Comparison of ENCODE assay signal across 27 cellular contexts in the genomic region with DNA sequence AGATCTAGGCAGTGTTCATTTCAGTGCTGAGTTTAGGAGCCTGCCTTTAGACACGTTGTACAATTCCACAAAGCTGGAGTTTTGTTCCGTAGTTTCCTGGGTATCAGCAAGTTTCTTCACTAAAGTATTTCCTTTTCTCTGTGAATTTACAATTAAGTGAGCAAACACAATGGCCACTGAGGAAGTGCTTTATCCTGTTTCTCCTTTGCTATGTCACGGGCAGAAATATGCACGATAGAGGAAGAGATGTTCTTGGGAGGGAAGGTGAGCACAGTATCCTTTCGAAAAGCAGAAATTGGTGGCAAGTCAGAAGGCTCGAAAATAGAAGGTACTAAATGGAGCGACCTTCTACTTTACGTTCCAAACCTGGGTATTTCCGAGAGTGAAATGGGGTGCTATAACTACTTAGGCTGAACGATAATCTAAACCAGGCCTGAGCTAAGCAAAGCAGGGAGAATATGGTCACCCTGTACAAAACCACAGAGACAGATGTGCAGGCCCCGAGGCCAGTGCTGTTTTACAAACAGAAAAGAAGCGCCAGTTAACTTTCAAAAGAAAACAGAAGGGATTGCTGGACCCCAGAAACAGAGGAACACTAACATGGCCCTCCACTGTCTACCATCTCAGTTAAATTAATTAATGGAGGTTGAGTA.
DNase-seq lines count a peak whose midpoint lies in the region; ATAC-seq and TF ChIP-seq lines count a peak whose summit lies in the region.
"Had no signal": no experiment of that assay in that cellular context is flagged by ENCODE, and none has a peak within 500 bp of the region (broad histone marks: within the 10 kb centered on the region; RNA-seq: fewer than 3 reads in every experiment).

No MANE protein-coding gene starts in this region.

- DNase-seq in NOMO-1 (lab: John Stamatoyannopoulos, UW; ENCODE audit: unreplicated experiment in 2 of 2) (peak; percentile 37 to 61), NOMO-1 treated with dmso at 0.1 percent for 144 hours (lab: John Stamatoyannopoulos, UW; ENCODE audit: unreplicated experiment) (no peak), Kasumi-1 (lab: John Stamatoyannopoulos, UW) (peak; percentile 39 to 75), endothelial cell (ENCODE audit: low spot score) (peak; percentile 7), posterior cingulate gyrus (no peak)
- no peak for DNase-seq in naive thymus-derived CD4-positive, alpha-beta T cell
- DNase-seq: 8988T; activated CD4-positive, alpha-beta T cell treated with anti-CD3 and anti-CD28 coated beads for 48 hours; activated naive CD4-positive, alpha-beta T cell treated with anti-CD3 and anti-CD28 coated beads, Interleukin-2, amount 50 U/mL, for 16 hours; AML-193; anterior cingulate cortex; DMS79 treated with DMSO at 0.1 percent for 48 hours; GOT3; hypothalamus; NCI-H1694; NCI-H2171 treated with DMSO at 0.1 percent for 48 hours; NCI-H526; OCI-M1; Right ventricle myocardium superior; stimulated activated CD4-positive, alpha-beta T cell treated with anti-CD3 and anti-CD28 coated beads, Interleukin-12 subunit alpha, Interleukin-12 subunit beta, amount 100 ng/mL, for 4 hours; tibial artery had no signal

- no peak overlapping the region for H3K4me3 Mint-ChIP-seq in endothelial cell (ENCODE audit: unreplicated experiment)
- H3K4me3 Mint-ChIP-seq in naive thymus-derived CD4-positive, alpha-beta T cell: no peak overlapping the region
- H3K4me3 Mint-ChIP-seq: dendritic cell treated with granulocyte-macrophage colony-stimulating factor and Interleukin-4, amounts not matched to agents 40 ng/mL and 50 ng/mL, for 4 days; stimulated activated naive CD8-positive, alpha-beta T cell treated with anti-CD3 and anti-CD28 coated beads, Interleukin-15, Interleukin-2, amounts not matched to agents 100 ng/mL and 50 ng/mL, for 24 hours had no signal

- no peak overlapping the region for H3K4me3 ChIP-seq in naive thymus-derived CD4-positive, alpha-beta T cell (ENCODE audit: low read length)
- H3K4me3 ChIP-seq: cardiac muscle cell, lung, tibial artery had no signal

- peak; percentile 47 for ATAC-seq in naive thymus-derived CD4-positive, alpha-beta T cell
- no peak for ATAC-seq in HG02678 (IDR thresholded peaks at IDR 0.05; ENCODE audit: unreplicated experiment)
- no peak for ATAC-seq in HG02588 (IDR thresholded peaks at IDR 0.05; ENCODE audit: unreplicated experiment)

- H3K36me3 Mint-ChIP-seq in endothelial cell (ENCODE audit: low read depth, unreplicated experiment): no peaks in the 10 kb centered on the region
- no peaks in the 10 kb centered on the region for H3K36me3 Mint-ChIP-seq in naive thymus-derived CD4-positive, alpha-beta T cell

- H3K9me3 ChIP-seq in naive thymus-derived CD4-positive, alpha-beta T cell (ENCODE audit: control insufficient read depth in 2 of 3, low read length in 3 of 3): no peaks in the 10 kb centered on the region
- H3K9me3 ChIP-seq: tibial artery had no signal

- no peaks in the 10 kb centered on the region for H3K27me3 Mint-ChIP-seq in endothelial cell (ENCODE audit: unreplicated experiment)
- H3K27me3 Mint-ChIP-seq in naive thymus-derived CD4-positive, alpha-beta T cell: peaks cover 4 to 11% (median 6%) of the 10 kb centered on the region in 5 donors

- H3K9me3 Mint-ChIP-seq in endothelial cell (ENCODE audit: unreplicated experiment): no peaks in the 10 kb centered on the region
- H3K9me3 Mint-ChIP-seq in naive thymus-derived CD4-positive, alpha-beta T cell: no peaks in the 10 kb centered on the region
- H3K9me3 Mint-ChIP-seq: dendritic cell treated with granulocyte-macrophage colony-stimulating factor and Interleukin-4, amounts not matched to agents 40 ng/mL and 50 ng/mL, for 4 days; stimulated activated naive CD8-positive, alpha-beta T cell treated with anti-CD3 and anti-CD28 coated beads, Interleukin-15, Interleukin-2, amounts not matched to agents 100 ng/mL and 50 ng/mL, for 24 hours had no signal

- intact Hi-C loops in naive thymus-derived CD4-positive, alpha-beta T cell (cut with micrococcal nuclease): no loop called here
- intact Hi-C loops in posterior cingulate gyrus (cut with DNase I): no loop called here

- POLR2A ChIA-PET in naive thymus-derived CD4-positive, alpha-beta T cell (lab: Charles Lee): no interaction called here

- H3K27me3 ChIP-seq in naive thymus-derived CD4-positive, alpha-beta T cell (ENCODE audit: control insufficient read depth in 2 of 2, insufficient read depth in 2 of 2, low read length in 2 of 2): no peaks in the 10 kb centered on the region
- H3K27me3 ChIP-seq: cardiac muscle cell, tibial artery had no signal

- no peaks in the 10 kb centered on the region for H3K36me3 ChIP-seq in naive thymus-derived CD4-positive, alpha-beta T cell (ENCODE audit: control insufficient read depth in 2 of 3, insufficient read depth in 3 of 3, low read length in 3 of 3)
- H3K36me3 ChIP-seq: cardiac muscle cell, tibial artery had no signal

- TF ChIP-seq CTCF in endothelial cell (IDR thresholded peaks at IDR 0.05; ENCODE audit: unreplicated experiment): no peak

- H3K27ac ChIP-seq in naive thymus-derived CD4-positive, alpha-beta T cell (ENCODE audit: low read depth, low read length): no peak overlapping the region
- H3K27ac ChIP-seq: cardiac muscle cell, tibial artery had no signal

- H3K27ac Mint-ChIP-seq in endothelial cell (ENCODE audit: unreplicated experiment): peak overlapping the region; percentile 89
- no peak overlapping the region for H3K27ac Mint-ChIP-seq in naive thymus-derived CD4-positive, alpha-beta T cell
- H3K27ac Mint-ChIP-seq: dendritic cell treated with granulocyte-macrophage colony-stimulating factor and Interleukin-4, amounts not matched to agents 40 ng/mL and 50 ng/mL, for 4 days; stimulated activated naive CD8-positive, alpha-beta T cell treated with anti-CD3 and anti-CD28 coated beads, Interleukin-15, Interleukin-2, amounts not matched to agents 100 ng/mL and 50 ng/mL, for 24 hours had no signal

- CTCF ChIA-PET in naive thymus-derived CD4-positive, alpha-beta T cell (lab: Charles Lee): no interaction called here

- H3K4me1 Mint-ChIP-seq in endothelial cell (ENCODE audit: unreplicated experiment): peaks cover 37% of the 10 kb centered on the region
- H3K4me1 Mint-ChIP-seq in naive thymus-derived CD4-positive, alpha-beta T cell: peaks cover 0 to 10% (median 5%) of the 10 kb centered on the region in 7 donors

- H3K4me1 ChIP-seq in naive thymus-derived CD4-positive, alpha-beta T cell (ENCODE audit: control insufficient read depth in 2 of 2, insufficient read depth in 2 of 2, low read length in 2 of 2): no peaks in the 10 kb centered on the region

Comparison
In these comparisons a context has a peak if more than half of its experiments do, and no peak if none do; other contexts are left out.
1. DNase-seq: peak in NOMO-1 (2 of 2), Kasumi-1 (2 of 2) and endothelial cell (single experiment); none in NOMO-1 treated with dmso at 0.1 percent for 144 hours (single experiment), naive thymus-derived CD4-positive, alpha-beta T cell (0 of 9) and posterior cingulate gyrus (0 of 10).